In the genomic region with DNA sequence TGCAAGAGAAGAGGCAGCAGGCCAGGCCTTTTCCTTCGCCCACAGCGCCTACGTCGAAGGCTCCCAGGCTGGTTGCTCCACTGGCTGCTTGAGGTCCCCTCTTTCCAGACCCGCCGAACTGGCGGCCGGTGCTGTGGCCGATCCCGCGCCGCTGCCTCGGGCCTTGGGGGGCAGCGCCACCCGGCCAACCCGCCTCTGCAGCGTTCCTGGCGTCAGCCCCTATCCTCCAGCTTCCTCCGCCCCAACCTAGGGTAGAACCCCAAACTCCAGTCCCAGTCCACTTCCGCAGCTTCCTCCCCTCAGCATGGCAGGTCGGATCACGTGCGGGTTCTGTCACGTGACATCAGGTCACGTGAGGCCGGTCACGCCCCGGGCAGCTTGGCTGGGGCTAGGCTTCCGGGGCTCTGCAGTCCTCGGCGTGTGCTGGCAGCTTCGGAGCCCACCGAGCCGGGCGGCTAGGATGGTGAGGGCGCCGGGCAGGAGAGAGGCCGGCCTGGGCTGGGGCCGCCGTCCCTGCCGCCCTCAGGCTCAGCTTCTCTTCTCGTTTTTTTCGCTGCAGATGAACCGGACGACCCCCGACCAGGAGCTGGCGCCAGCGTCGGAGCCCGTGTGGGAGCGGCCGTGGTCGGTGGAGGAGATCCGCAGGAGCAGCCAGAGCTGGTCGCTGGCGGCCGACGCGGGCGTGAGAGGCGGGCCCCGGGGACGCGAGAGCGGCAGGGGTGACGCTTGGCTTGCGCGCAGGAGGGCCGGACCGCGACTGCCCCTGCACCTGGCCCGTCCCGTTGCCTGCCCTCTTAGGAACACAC, we compare ENCODE assay signal across 8 cellular contexts. TPM values are rescaled to one million over a fixed set of nuclear protein-coding genes. Genes with fewer than 3 reads are reported as not detected.
DNase-seq lines count a peak whose midpoint lies in the region; ATAC-seq and TF ChIP-seq lines count a peak whose summit lies in the region.
"Not testable (repeated sequence)": the region's sequence is repeated elsewhere in the genome, so short reads cannot be mapped to it uniquely, and the experiment has no call there.

A gene with protein sequence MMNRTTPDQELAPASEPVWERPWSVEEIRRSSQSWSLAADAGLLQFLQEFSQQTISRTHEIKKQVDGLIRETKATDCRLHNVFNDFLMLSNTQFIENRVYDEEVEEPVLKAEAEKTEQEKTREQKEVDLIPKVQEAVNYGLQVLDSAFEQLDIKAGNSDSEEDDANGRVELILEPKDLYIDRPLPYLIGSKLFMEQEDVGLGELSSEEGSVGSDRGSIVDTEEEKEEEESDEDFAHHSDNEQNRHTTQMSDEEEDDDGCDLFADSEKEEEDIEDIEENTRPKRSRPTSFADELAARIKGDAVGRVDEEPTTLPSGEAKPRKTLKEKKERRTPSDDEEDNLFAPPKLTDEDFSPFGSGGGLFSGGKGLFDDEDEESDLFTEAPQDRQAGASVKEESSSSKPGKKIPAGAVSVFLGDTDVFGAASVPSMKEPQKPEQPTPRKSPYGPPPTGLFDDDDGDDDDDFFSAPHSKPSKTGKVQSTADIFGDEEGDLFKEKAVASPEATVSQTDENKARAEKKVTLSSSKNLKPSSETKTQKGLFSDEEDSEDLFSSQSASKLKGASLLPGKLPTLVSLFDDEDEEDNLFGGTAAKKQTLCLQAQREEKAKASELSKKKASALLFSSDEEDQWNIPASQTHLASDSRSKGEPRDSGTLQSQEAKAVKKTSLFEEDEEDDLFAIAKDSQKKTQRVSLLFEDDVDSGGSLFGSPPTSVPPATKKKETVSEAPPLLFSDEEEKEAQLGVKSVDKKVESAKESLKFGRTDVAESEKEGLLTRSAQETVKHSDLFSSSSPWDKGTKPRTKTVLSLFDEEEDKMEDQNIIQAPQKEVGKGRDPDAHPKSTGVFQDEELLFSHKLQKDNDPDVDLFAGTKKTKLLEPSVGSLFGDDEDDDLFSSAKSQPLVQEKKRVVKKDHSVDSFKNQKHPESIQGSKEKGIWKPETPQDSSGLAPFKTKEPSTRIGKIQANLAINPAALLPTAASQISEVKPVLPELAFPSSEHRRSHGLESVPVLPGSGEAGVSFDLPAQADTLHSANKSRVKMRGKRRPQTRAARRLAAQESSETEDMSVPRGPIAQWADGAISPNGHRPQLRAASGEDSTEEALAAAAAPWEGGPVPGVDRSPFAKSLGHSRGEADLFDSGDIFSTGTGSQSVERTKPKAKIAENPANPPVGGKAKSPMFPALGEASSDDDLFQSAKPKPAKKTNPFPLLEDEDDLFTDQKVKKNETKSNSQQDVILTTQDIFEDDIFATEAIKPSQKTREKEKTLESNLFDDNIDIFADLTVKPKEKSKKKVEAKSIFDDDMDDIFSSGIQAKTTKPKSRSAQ (N-terminal part only) (plus strand): TSS at position 409 of the 806 bp plus-strand sequence. CDS start 52 bp downstream, at position 461.

- H3K9me3 ChIP-seq in SU-DHL-6 (ENCODE audit: insufficient read depth, low read length); testis: not testable (repeated sequence)

- H3K9me2 ChIP-seq in SU-DHL-6 (replicated peaks; ENCODE audit: insufficient read depth, low read length), result not testable (repeated sequence)

- TF ChIP-seq POLR2A in testis (IDR thresholded peaks at IDR 0.05), result not testable (repeated sequence)

- H3K36me3 ChIP-seq in SU-DHL-6 (ENCODE audit: low read length); testis (ENCODE audit: low read depth, missing control alignments): not testable (repeated sequence)

- H3K27me3 Mint-ChIP-seq in activated naive CD8-positive, alpha-beta T cell; osteocyte (ENCODE audit: unreplicated experiment): not testable (repeated sequence)

- H2AFZ ChIP-seq in SU-DHL-6 (ENCODE audit: low read depth, low read length, severe bottlenecking), result peak within 1 kb of the TSS; percentile 34

- H3K4me3 ChIP-seq in SU-DHL-6 (ENCODE audit: insufficient read depth, low read length, poor library complexity, severe bottlenecking), result peak within 1 kb of the TSS; percentile 87
- peak within 1 kb of the TSS; percentile 67 to 80 for H3K4me3 ChIP-seq in testis

- peak within 1 kb of the TSS; percentile 67 for H3K9ac ChIP-seq in SU-DHL-6 (ENCODE audit: low read length)

- peaks cover 16% of the 10 kb centered on the region for H3K4me1 Mint-ChIP-seq in activated naive CD8-positive, alpha-beta T cell (ENCODE audit: low read depth)
- H3K4me1 Mint-ChIP-seq in osteocyte (ENCODE audit: unreplicated experiment), result peaks cover 14% of the 10 kb centered on the region

- not testable (repeated sequence) for TF ChIP-seq CTCF in GM10266 (IDR thresholded peaks at IDR 0.05; ENCODE audit: control insufficient read depth, insufficient read depth, low read depth, missing control alignments); SU-DHL-6 (IDR thresholded peaks at IDR 0.05; ENCODE audit: insufficient read depth, low read length, poor library complexity, severe bottlenecking); osteocyte (IDR thresholded peaks at IDR 0.05); testis (IDR thresholded peaks at IDR 0.05)

- H3F3A ChIP-seq in SU-DHL-6 (ENCODE audit: insufficient read depth), result not testable (repeated sequence)

- not testable (repeated sequence) for H3K27ac ChIP-seq in SU-DHL-6 (ENCODE audit: low read depth, low read length)
- H3K27ac ChIP-seq in testis, result peak within 1 kb of the TSS; percentile 31 to 69

- peak within 1 kb of the TSS; percentile 50 for H3K4me2 ChIP-seq in SU-DHL-6 (ENCODE audit: low read depth, low read length, poor library complexity, severe bottlenecking)

- not testable (repeated sequence) for H3K36me3 Mint-ChIP-seq in activated naive CD8-positive, alpha-beta T cell; osteocyte (ENCODE audit: unreplicated experiment)

- 0 to 1% methylated on average over 14 to 45 of the region's 73 CpGs for WGBS in testis, 2 donors

- H3K79me2 ChIP-seq in SU-DHL-6 (ENCODE audit: insufficient read depth, low read length), result not testable (repeated sequence)

- peak within 1 kb of the TSS; percentile 83 for H3K4me3 Mint-ChIP-seq in activated naive CD8-positive, alpha-beta T cell
- peak within 1 kb of the TSS; percentile 79 for H3K4me3 Mint-ChIP-seq in osteocyte (ENCODE audit: unreplicated experiment)

- H3K27me3 ChIP-seq in SU-DHL-6 (ENCODE audit: low read length); testis: not testable (repeated sequence)

- not testable (repeated sequence) for H3K4me1 ChIP-seq in testis

- H3K27ac Mint-ChIP-seq in activated naive CD8-positive, alpha-beta T cell, result peak within 1 kb of the TSS; percentile 85
- H3K27ac Mint-ChIP-seq in osteocyte (ENCODE audit: unreplicated experiment), result peak within 1 kb of the TSS; percentile 65

- DNase-seq in GM10266 (ENCODE audit: extremely low spot score), result peak; percentile 70
- DNase-seq in NCI-H1048 (lab: John Stamatoyannopoulos, UW), result peak; percentile 56
- peak; percentile 7 to 96 (median 88) for DNase-seq in head of caudate nucleus
- DNase-seq in osteocyte (ENCODE audit: extremely low spot score, unreplicated experiment), result peak; percentile 96
- peak; percentile 93 for DNase-seq in testis

- not testable (repeated sequence) for H3K9me3 Mint-ChIP-seq in activated naive CD8-positive, alpha-beta T cell (ENCODE audit: low read depth); osteocyte (ENCODE audit: unreplicated experiment)

- not testable (repeated sequence) for H4K20me1 ChIP-seq in SU-DHL-6 (ENCODE audit: low read depth, low read length)

- ATAC-seq in HG02588 (IDR thresholded peaks at IDR 0.05; ENCODE audit: unreplicated experiment), result peak; percentile 95

- intact Hi-C loops in head of caudate nucleus (cut with DNase I); testis (cut with DNase I; ENCODE audit: low total_unique reads): not testable (repeated sequence)

RNA-seq across cellular contexts. Expression of the gene that starts here (rescaled TPM):
- total RNA-seq in osteocyte, result 58.2 and 69.6 TPM in 2 replicates
- 10 to 100 TPM; 34.4 to 43.5 TPM for total RNA-seq in testis
- polyA plus RNA-seq in testis (ENCODE audit: insufficient read depth, low read depth, low replicate concordance), result 27.7 TPM
